Comparison of ENCODE assay signal across 8 cellular contexts in the genomic region with DNA sequence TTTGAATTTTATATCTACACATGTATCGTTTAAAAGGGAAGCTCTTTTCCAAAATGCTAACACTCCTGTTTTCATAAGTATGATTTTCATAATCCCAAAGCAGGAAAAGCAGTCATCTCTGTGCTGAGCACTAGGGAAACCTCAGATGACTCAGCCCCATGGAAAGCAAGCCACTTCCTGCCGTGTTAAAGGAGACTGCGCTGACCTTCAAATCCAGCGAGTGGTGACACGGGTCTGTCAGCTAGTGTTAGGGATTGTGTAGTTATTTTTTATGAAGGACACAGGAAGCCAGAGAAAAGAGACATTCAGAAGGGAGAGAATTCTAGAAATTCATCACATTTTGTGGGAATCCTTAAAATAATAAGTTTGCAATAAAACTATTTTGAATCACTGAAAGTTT. TPM values are rescaled to one million over a fixed set of nuclear protein-coding genes. Genes with fewer than 3 reads are reported as not detected.
A peak's percentile ranks its signal among the peaks of the same experiment; 100 is the strongest.
DNase-seq lines count a peak whose midpoint lies in the region; ATAC-seq and TF ChIP-seq lines count a peak whose summit lies in the region.

No MANE protein-coding gene starts in this region.

- no peak for TF ChIP-seq CTCF in foreskin keratinocyte (conservative IDR thresholded peaks at IDR 0.05)

- intact Hi-C loops in activated CD4-positive, alpha-beta T cell treated with anti-CD3 and anti-CD28 coated beads, Interleukin-2, amount 10 ng/mL, durations not matched to agents 24 days and 14 days (cut with micrococcal nuclease) = loop anchor here (2.0 to 10.0 kb wide), 2 partner anchors 16 to 262 kb away; no protein-coding TSS in a partner anchor

- H3K4me3 Mint-ChIP-seq in activated CD4-positive, alpha-beta T cell treated with anti-CD3 and anti-CD28 coated beads, Interleukin-2, amount 10 ng/mL, durations not matched to agents 24 days and 14 days = peak overlapping the region; percentile 45
- peak overlapping the region; percentile 52 for H3K4me3 Mint-ChIP-seq in T-helper 2 cell treated with Interferon-gamma antibody and Interleukin-4, amounts not matched to agents 5 μg/mL and 100 μg/mL, for 36 hours

- H3K27ac ChIP-seq in foreskin keratinocyte = peak overlapping the region; percentile 14

- H3K9me3 Mint-ChIP-seq in activated CD4-positive, alpha-beta T cell treated with anti-CD3 and anti-CD28 coated beads, Interleukin-2, amount 10 ng/mL, durations not matched to agents 24 days and 14 days = no peaks in the 10 kb centered on the region
- no peaks in the 10 kb centered on the region for H3K9me3 Mint-ChIP-seq in T-helper 2 cell treated with Interferon-gamma antibody and Interleukin-4, amounts not matched to agents 5 μg/mL and 100 μg/mL, for 36 hours

- peak; percentile 80 for DNase-seq in activated CD4-positive, alpha-beta T cell treated with anti-CD3 and anti-CD28 coated beads, Interleukin-2, amount 10 ng/mL, durations not matched to agents 24 days and 14 days
- DNase-seq in activated CD4-positive, alpha-beta T cell treated with anti-CD3 and anti-CD28 coated beads, Interleukin-2, amount 50 U/mL, for 1 hour = no peak
- peak; percentile 58 for DNase-seq in T-helper 2 cell treated with Interferon-gamma antibody and Interleukin-4, amounts not matched to agents 5 μg/mL and 100 μg/mL, for 36 hours (ENCODE audit: low spot score)
- DNase-seq in foreskin keratinocyte = peak in 1 of 2 donors; percentile 65
- peak; percentile 47 for DNase-seq in skeletal muscle cell (ENCODE audit: low read depth)

- H3K36me3 Mint-ChIP-seq in activated CD4-positive, alpha-beta T cell treated with anti-CD3 and anti-CD28 coated beads, Interleukin-2, amount 10 ng/mL, durations not matched to agents 24 days and 14 days (ENCODE audit: low read depth) = no peaks in the 10 kb centered on the region
- H3K36me3 Mint-ChIP-seq in T-helper 2 cell treated with Interferon-gamma antibody and Interleukin-4, amounts not matched to agents 5 μg/mL and 100 μg/mL, for 36 hours (ENCODE audit: low read depth) = peaks cover 1% of the 10 kb centered on the region

- peaks cover 30% of the 10 kb centered on the region for H3K4me1 ChIP-seq in foreskin keratinocyte

- peaks cover 61% of the 10 kb centered on the region for H3K4me1 Mint-ChIP-seq in activated CD4-positive, alpha-beta T cell treated with anti-CD3 and anti-CD28 coated beads, Interleukin-2, amount 10 ng/mL, durations not matched to agents 24 days and 14 days
- H3K4me1 Mint-ChIP-seq in T-helper 2 cell treated with Interferon-gamma antibody and Interleukin-4, amounts not matched to agents 5 μg/mL and 100 μg/mL, for 36 hours (ENCODE audit: low read depth) = peaks cover 62% of the 10 kb centered on the region

- peak overlapping the region; percentile 59 for H3K27ac Mint-ChIP-seq in activated CD4-positive, alpha-beta T cell treated with anti-CD3 and anti-CD28 coated beads, Interleukin-2, amount 10 ng/mL, durations not matched to agents 24 days and 14 days
- H3K27ac Mint-ChIP-seq in T-helper 2 cell treated with Interferon-gamma antibody and Interleukin-4, amounts not matched to agents 5 μg/mL and 100 μg/mL, for 36 hours = peak overlapping the region; percentile 83

- H3K4me3 ChIP-seq in skeletal muscle cell (ENCODE audit: low read depth, low read length) = no peak overlapping the region

- peak; percentile 70 for ATAC-seq in foreskin keratinocyte
- no peak for ATAC-seq in HG02852 (IDR thresholded peaks at IDR 0.05; ENCODE audit: unreplicated experiment)
- no peak for ATAC-seq in HG03378 (IDR thresholded peaks at IDR 0.05; ENCODE audit: unreplicated experiment)
- ATAC-seq in HG03095 (IDR thresholded peaks at IDR 0.05; ENCODE audit: unreplicated experiment) = no peak

- peaks cover 4% of the 10 kb centered on the region for H3K27me3 Mint-ChIP-seq in activated CD4-positive, alpha-beta T cell treated with anti-CD3 and anti-CD28 coated beads, Interleukin-2, amount 10 ng/mL, durations not matched to agents 24 days and 14 days
- H3K27me3 Mint-ChIP-seq in T-helper 2 cell treated with Interferon-gamma antibody and Interleukin-4, amounts not matched to agents 5 μg/mL and 100 μg/mL, for 36 hours (ENCODE audit: low read depth) = peaks cover 3% of the 10 kb centered on the region

- no peaks in the 10 kb centered on the region for H3K27me3 ChIP-seq in foreskin keratinocyte

RNA-seq across cellular contexts. Expression of gene CD93, which starts 57.0 kb away (rescaled TPM):
- 1.5 and 1.7 TPM in 2 replicates for total RNA-seq in activated CD4-positive, alpha-beta T cell treated with anti-CD3 and anti-CD28 coated beads, Interleukin-2, amount 10 ng/mL, durations not matched to agents 24 days and 14 days
- not detected in 2 replicates for total RNA-seq in foreskin keratinocyte
- not detected in 2 replicates for polyA plus RNA-seq in foreskin keratinocyte
